Comparison of ENCODE assay signal across 16 cellular contexts in genomic region chr11:60868682-60869450, GRCh38. TPM values are rescaled to one million over a fixed set of nuclear protein-coding genes. Genes with fewer than 3 reads are reported as not detected.
"Had no signal": no experiment of that assay in that cellular context is flagged by ENCODE, and none has a peak within 500 bp of the region (broad histone marks: within the 10 kb centered on the region; RNA-seq: fewer than 3 reads in every experiment).

No MANE protein-coding gene starts in this region.

- H3K36me3 Mint-ChIP-seq: activated naive CD4-positive, alpha-beta T cell treated with anti-CD3 and anti-CD28 coated beads, Interleukin-2, amount 10 ng/mL, durations not matched to agents 7 days and 5 days; stimulated activated naive B cell treated with anti-CD40 and anti-IgM and Interleukin-4, amounts not matched to agents 10 μg/mL and 1 μg/mL and 100 μg/mL, for 72 hours had no signal

- H3K27ac ChIP-seq: adrenal gland, pancreas, WERI-Rb-1 had no signal

- H3K4me3 ChIP-seq: adrenal gland, pancreas had no signal

- H3K27ac Mint-ChIP-seq: activated naive CD4-positive, alpha-beta T cell treated with anti-CD3 and anti-CD28 coated beads, Interleukin-2, amount 10 ng/mL, durations not matched to agents 7 days and 5 days; stimulated activated naive B cell treated with anti-CD40 and anti-IgM and Interleukin-4, amounts not matched to agents 10 μg/mL and 1 μg/mL and 100 μg/mL, for 72 hours had no signal

- H3K9me3 Mint-ChIP-seq: activated naive CD4-positive, alpha-beta T cell treated with anti-CD3 and anti-CD28 coated beads, Interleukin-2, amount 10 ng/mL, durations not matched to agents 7 days and 5 days; stimulated activated naive B cell treated with anti-CD40 and anti-IgM and Interleukin-4, amounts not matched to agents 10 μg/mL and 1 μg/mL and 100 μg/mL, for 72 hours had no signal

- H3K4me1 Mint-ChIP-seq: stimulated activated naive B cell treated with anti-CD40 and anti-IgM and Interleukin-4, amounts not matched to agents 10 μg/mL and 1 μg/mL and 100 μg/mL, for 72 hours had no signal

- ATAC-seq: left colon; pancreas; stimulated activated naive B cell treated with anti-CD40 and anti-IgM and Interleukin-4, amounts not matched to agents 10 μg/mL and 1 μg/mL and 100 μg/mL, for 72 hours had no signal

- H3K9me3 ChIP-seq: adrenal gland, pancreas had no signal

- H3K4me1 ChIP-seq: pancreas had no signal

- H3K36me3 ChIP-seq: adrenal gland, pancreas, WERI-Rb-1 had no signal

- DNase-seq: activated naive CD4-positive, alpha-beta T cell treated with anti-CD3 and anti-CD28 coated beads, Interleukin-2, amount 10 ng/mL, durations not matched to agents 7 days and 5 days; activated T-cell treated with anti-CD3 and anti-CD28 coated beads, Interleukin-2, amount 50 U/mL, for 1 hour; pancreas; stimulated activated CD4-positive, alpha-beta T cell treated with anti-CD3 and anti-CD28 coated beads, Interleukin-15, amount 100 ng/mL, for 24 hours; stimulated activated CD4-positive, alpha-beta T cell treated with anti-CD3 and anti-CD28 coated beads, Interleukin-4, amount 100 ng/mL, for 1 hour; stimulated activated naive B cell treated with anti-CD40 and anti-IgM and Interleukin-4, amounts not matched to agents 10 μg/mL and 1 μg/mL and 100 μg/mL, for 72 hours; substantia nigra; T-helper 9 cell; trophoblast cell; WERI-Rb-1 had no signal

- H3K4me3 Mint-ChIP-seq: activated naive CD4-positive, alpha-beta T cell treated with anti-CD3 and anti-CD28 coated beads, Interleukin-2, amount 10 ng/mL, durations not matched to agents 7 days and 5 days; stimulated activated naive B cell treated with anti-CD40 and anti-IgM and Interleukin-4, amounts not matched to agents 10 μg/mL and 1 μg/mL and 100 μg/mL, for 72 hours had no signal

- H3K27me3 ChIP-seq: adrenal gland, pancreas had no signal

RNA-seq across cellular contexts. Expression of gene ZP1, which starts 1.5 kb away (rescaled TPM):
- total RNA-seq: activated CD8-positive, alpha-beta memory T cell treated with anti-CD3 and anti-CD28 coated beads for 36 hours; lung microvascular endothelial cell; pancreas; renal cortical epithelial cell; skeletal muscle tissue had no signal

RNA-seq across cellular contexts. Expression of gene PTGDR2, which starts 13.1 kb away (rescaled TPM):
- total RNA-seq: renal cortical epithelial cell had no signal
